ENCODE assay signal across 1 cellular context in the genomic region with DNA sequence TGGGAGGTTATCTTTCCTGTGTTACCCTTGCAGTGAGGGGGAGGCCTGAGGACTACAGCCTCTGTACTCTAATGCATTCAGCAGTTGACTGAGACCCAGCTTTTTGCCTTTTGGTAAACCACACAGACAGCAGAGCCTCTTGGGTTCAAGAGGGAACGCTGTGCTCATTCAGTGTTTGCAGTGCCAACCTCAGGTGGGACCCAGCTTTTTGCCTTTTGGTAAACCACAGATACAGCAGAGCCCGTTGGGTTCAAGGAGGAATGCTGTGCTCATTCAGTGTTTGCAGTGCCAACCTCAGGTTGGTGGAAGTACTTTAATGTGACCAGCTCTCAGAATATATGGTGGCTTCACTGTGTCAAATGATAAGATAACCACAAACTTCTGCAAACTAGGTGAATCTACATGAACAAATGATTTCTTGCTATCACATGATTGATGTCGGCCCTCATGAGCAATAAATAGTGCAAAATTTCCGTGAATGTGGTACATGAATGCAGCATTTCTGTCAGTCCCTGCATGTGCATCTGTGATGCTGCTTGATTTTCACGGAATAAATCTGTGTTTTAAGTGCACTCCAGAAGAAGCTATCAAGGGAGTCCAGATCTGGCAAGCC.
TF ChIP-seq lines count a peak whose summit lies in the region.

No MANE protein-coding gene starts in this region.

TF ChIP-seq in K562, 482 proteins besides CTCF, POLR2A, EP300 and RAD21 (continued from another document):
- TF ChIP-seq, protein P1, sequence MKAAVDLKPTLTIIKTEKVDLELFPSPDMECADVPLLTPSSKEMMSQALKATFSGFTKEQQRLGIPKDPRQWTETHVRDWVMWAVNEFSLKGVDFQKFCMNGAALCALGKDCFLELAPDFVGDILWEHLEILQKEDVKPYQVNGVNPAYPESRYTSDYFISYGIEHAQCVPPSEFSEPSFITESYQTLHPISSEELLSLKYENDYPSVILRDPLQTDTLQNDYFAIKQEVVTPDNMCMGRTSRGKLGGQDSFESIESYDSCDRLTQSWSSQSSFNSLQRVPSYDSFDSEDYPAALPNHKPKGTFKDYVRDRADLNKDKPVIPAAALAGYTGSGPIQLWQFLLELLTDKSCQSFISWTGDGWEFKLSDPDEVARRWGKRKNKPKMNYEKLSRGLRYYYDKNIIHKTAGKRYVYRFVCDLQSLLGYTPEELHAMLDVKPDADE (conservative IDR thresholded peaks at IDR 0.05; ENCODE audit: control insufficient read depth, low read depth, low read length): no peak
- no peak for TF ChIP-seq HMGN3 (IDR thresholded peaks at IDR 0.05; ENCODE audit: borderline replicate concordance, extremely low read depth, insufficient read length, low read depth, low read length)
- no peak for TF ChIP-seq ZNF780A (CRISPR knock-in tag; IDR thresholded peaks at IDR 0.05)
- no peak for TF ChIP-seq ZNF134 (CRISPR knock-in tag; conservative IDR thresholded peaks at IDR 0.05)
- peak; percentile 33; the same call in 1 of the 2 replicates for TF ChIP-seq GATA2 (CRISPR knock-in tag; IDR thresholded peaks at IDR 0.05)
- TF ChIP-seq EWSR1 (IDR thresholded peaks at IDR 0.05; ENCODE audit: borderline replicate concordance, low read depth, partially characterized antibody): no peak
- TF ChIP-seq KLF6 (CRISPR knock-in tag; IDR thresholded peaks at IDR 0.05; ENCODE audit: borderline replicate concordance): no peak
- TF ChIP-seq SETDB1 (IDR thresholded peaks at IDR 0.05; ENCODE audit: low read length): no peak
- TF ChIP-seq ZNF24 (IDR thresholded peaks at IDR 0.05): 0 out of 2 replicates have a peak, but pooled peaks have one; percentile 42
- TF ChIP-seq ZBTB1 (CRISPR knock-in tag; IDR thresholded peaks at IDR 0.05; ENCODE audit: borderline replicate concordance, low read depth): no peak
- TF ChIP-seq, protein P2, sequence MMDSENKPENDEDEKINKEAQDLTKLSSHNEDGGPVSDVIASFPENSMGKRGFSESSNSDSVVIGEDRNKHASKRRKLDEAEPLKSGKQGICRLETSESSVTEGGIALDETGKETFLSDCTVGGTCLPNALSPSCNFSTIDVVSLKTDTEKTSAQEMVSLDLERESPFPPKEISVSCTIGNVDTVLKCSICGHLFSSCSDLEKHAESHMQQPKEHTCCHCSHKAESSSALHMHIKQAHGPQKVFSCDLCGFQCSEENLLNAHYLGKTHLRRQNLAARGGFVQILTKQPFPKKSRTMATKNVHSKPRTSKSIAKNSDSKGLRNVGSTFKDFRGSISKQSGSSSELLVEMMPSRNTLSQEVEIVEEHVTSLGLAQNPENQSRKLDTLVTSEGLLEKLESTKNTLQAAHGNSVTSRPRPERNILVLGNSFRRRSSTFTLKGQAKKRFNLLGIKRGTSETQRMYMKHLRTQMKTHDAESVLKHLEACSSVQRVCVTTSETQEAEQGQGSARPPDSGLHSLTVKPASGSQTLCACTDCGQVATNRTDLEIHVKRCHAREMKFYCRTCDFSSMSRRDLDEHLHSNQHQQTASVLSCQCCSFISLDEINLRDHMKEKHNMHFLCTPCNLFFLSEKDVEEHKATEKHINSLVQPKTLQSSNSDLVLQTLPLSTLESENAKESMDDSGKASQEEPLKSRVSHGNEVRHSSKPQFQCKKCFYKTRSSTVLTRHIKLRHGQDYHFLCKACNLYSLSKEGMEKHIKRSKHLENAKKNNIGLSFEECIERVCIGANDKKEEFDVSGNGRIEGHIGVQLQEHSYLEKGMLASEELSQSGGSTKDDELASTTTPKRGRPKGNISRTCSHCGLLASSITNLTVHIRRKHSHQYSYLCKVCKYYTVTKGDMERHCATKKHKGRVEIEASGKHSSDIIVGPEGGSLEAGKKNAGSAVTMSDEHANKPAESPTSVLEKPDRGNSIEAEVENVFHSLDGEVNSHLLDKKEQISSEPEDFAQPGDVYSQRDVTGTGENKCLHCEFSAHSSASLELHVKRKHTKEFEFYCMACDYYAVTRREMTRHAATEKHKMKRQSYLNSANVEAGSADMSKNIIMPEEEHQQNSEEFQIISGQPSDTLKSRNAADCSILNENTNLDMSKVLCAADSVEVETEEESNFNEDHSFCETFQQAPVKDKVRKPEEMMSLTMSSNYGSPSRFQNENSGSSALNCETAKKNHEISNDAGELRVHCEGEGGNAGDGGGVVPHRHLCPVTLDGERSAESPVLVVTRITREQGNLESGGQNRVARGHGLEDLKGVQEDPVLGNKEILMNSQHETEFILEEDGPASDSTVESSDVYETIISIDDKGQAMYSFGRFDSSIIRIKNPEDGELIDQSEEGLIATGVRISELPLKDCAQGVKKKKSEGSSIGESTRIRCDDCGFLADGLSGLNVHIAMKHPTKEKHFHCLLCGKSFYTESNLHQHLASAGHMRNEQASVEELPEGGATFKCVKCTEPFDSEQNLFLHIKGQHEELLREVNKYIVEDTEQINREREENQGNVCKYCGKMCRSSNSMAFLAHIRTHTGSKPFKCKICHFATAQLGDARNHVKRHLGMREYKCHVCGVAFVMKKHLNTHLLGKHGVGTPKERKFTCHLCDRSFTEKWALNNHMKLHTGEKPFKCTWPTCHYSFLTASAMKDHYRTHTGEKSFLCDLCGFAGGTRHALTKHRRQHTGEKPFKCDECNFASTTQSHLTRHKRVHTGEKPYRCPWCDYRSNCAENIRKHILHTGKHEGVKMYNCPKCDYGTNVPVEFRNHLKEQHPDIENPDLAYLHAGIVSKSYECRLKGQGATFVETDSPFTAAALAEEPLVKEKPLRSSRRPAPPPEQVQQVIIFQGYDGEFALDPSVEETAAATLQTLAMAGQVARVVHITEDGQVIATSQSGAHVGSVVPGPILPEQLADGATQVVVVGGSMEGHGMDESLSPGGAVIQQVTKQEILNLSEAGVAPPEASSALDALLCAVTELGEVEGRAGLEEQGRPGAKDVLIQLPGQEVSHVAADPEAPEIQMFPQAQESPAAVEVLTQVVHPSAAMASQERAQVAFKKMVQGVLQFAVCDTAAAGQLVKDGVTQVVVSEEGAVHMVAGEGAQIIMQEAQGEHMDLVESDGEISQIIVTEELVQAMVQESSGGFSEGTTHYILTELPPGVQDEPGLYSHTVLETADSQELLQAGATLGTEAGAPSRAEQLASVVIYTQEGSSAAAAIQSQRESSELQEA (IDR thresholded peaks at IDR 0.05; ENCODE audit: low read depth): no peak
- TF ChIP-seq, protein P3, sequence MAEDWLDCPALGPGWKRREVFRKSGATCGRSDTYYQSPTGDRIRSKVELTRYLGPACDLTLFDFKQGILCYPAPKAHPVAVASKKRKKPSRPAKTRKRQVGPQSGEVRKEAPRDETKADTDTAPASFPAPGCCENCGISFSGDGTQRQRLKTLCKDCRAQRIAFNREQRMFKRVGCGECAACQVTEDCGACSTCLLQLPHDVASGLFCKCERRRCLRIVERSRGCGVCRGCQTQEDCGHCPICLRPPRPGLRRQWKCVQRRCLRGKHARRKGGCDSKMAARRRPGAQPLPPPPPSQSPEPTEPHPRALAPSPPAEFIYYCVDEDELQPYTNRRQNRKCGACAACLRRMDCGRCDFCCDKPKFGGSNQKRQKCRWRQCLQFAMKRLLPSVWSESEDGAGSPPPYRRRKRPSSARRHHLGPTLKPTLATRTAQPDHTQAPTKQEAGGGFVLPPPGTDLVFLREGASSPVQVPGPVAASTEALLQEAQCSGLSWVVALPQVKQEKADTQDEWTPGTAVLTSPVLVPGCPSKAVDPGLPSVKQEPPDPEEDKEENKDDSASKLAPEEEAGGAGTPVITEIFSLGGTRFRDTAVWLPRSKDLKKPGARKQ (CRISPR knock-in tag; IDR thresholded peaks at IDR 0.05): no peak
- TF ChIP-seq ZNF57 (CRISPR knock-in tag; IDR thresholded peaks at IDR 0.05): no peak
- TF ChIP-seq, protein P4, sequence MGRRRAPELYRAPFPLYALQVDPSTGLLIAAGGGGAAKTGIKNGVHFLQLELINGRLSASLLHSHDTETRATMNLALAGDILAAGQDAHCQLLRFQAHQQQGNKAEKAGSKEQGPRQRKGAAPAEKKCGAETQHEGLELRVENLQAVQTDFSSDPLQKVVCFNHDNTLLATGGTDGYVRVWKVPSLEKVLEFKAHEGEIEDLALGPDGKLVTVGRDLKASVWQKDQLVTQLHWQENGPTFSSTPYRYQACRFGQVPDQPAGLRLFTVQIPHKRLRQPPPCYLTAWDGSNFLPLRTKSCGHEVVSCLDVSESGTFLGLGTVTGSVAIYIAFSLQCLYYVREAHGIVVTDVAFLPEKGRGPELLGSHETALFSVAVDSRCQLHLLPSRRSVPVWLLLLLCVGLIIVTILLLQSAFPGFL (CRISPR knock-in tag; IDR thresholded peaks at IDR 0.05): no peak
- TF ChIP-seq, protein P5, sequence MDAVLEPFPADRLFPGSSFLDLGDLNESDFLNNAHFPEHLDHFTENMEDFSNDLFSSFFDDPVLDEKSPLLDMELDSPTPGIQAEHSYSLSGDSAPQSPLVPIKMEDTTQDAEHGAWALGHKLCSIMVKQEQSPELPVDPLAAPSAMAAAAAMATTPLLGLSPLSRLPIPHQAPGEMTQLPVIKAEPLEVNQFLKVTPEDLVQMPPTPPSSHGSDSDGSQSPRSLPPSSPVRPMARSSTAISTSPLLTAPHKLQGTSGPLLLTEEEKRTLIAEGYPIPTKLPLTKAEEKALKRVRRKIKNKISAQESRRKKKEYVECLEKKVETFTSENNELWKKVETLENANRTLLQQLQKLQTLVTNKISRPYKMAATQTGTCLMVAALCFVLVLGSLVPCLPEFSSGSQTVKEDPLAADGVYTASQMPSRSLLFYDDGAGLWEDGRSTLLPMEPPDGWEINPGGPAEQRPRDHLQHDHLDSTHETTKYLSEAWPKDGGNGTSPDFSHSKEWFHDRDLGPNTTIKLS (IDR thresholded peaks at IDR 0.05; ENCODE audit: borderline replicate concordance, low read depth): no peak
- no peak for TF ChIP-seq SP2 (IDR thresholded peaks at IDR 0.05; ENCODE audit: extremely low read depth, low read depth, low read length, poor library complexity, severe bottlenecking)
- TF ChIP-seq TCF7 (IDR thresholded peaks at IDR 0.05; ENCODE audit: borderline replicate concordance): no peak
- TF ChIP-seq, protein P6, sequence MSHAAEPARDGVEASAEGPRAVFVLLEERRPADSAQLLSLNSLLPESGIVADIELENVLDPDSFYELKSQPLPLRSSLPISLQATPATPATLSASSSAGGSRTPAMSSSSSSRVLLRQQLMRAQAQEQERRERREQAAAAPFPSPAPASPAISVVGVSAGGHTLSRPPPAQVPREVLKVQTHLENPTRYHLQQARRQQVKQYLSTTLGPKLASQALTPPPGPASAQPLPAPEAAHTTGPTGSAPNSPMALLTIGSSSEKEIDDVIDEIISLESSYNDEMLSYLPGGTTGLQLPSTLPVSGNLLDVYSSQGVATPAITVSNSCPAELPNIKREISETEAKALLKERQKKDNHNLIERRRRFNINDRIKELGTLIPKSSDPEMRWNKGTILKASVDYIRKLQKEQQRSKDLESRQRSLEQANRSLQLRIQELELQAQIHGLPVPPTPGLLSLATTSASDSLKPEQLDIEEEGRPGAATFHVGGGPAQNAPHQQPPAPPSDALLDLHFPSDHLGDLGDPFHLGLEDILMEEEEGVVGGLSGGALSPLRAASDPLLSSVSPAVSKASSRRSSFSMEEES (CRISPR knock-in tag; IDR thresholded peaks at IDR 0.05): peak; percentile 43
- no peak for TF ChIP-seq NCOR1 (IDR thresholded peaks at IDR 0.05)
- no peak for TF ChIP-seq ESRRB (CRISPR knock-in tag; IDR thresholded peaks at IDR 0.05; ENCODE audit: borderline replicate concordance)
- peak; percentile 35 for TF ChIP-seq MEIS2 (IDR thresholded peaks at IDR 0.05; ENCODE audit: partially characterized antibody)
- TF ChIP-seq CXXC5 (CRISPR knock-in tag; IDR thresholded peaks at IDR 0.05): 0 out of 2 replicates have a peak, but pooled peaks have one; percentile 7
- 0 out of 2 replicates have a peak, but pooled peaks have one; percentile 4 for TF ChIP-seq CBX1 (IDR thresholded peaks at IDR 0.05; ENCODE audit: low read depth)
- no peak for TF ChIP-seq DNMT1 (IDR thresholded peaks at IDR 0.05)
- TF ChIP-seq TCF3 (CRISPR knock-in tag; IDR thresholded peaks at IDR 0.05): 0 out of 2 replicates have a peak, but pooled peaks have one; percentile 21
